9 cellular contexts compared by ENCODE assay signal in the genomic region with DNA sequence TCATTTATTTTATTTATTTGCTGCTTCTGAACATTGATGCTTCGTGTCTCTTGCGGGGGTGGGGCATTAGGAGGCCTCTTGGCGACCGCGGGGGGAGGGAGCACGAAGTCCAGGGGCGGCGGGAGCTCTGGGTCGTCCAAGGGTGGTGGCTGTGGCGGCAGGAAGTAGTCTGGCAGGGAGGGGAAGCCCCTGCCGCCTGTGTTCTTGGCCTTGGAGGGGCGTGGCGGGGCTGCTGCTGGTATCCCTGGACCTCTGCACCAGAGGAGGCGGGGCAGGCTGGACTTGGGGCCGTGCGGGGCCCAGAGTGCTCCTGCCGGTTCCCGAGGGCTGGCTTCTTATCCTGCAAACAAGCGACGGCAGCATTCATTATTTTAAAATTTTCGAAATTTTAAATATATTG.
A peak's percentile ranks its signal among the peaks of the same experiment; 100 is the strongest.
DNase-seq lines count a peak whose midpoint lies in the region; ATAC-seq and TF ChIP-seq lines count a peak whose summit lies in the region.
"Had no signal": no experiment of that assay in that cellular context is flagged by ENCODE, and none has a peak within 500 bp of the region (broad histone marks: within the 10 kb centered on the region; RNA-seq: fewer than 3 reads in every experiment).

No MANE protein-coding gene starts in this region.

- TF ChIP-seq POLR2A in breast epithelium (IDR thresholded peaks at IDR 0.05) = no peak

- no peak overlapping the region for H3K27ac Mint-ChIP-seq in MCF 10A (ENCODE audit: low read depth, unreplicated experiment)

- H3K27ac ChIP-seq in breast epithelium (no peak overlapping the region), subcutaneous abdominal adipose tissue (ENCODE audit: low read depth, low read length) (no peak overlapping the region), dorsolateral prefrontal cortex (no peak overlapping the region)
- H3K27ac ChIP-seq: SK-N-MC had no signal

- no peak for DNase-seq in breast epithelium (ENCODE audit: low spot score in 2 of 2)
- DNase-seq in MCF 10A (ENCODE audit: unreplicated experiment) = no peak
- DNase-seq in left cardiac atrium = peak; percentile 36
- no peak for DNase-seq in dorsolateral prefrontal cortex
- DNase-seq in GF-D8 (lab: John Stamatoyannopoulos, UW) = no peak

- POLR2A ChIA-PET in MCF 10A (lab: Yijun Ruan, JAX) = no interaction called here

- H3K4me1 Mint-ChIP-seq in MCF 10A (ENCODE audit: insufficient read depth, unreplicated experiment) = no peaks in the 10 kb centered on the region

- intact Hi-C loops in breast epithelium (cut with DNase I; ENCODE audit: low total_unique reads) (no loop called here), MCF 10A (cut with micrococcal nuclease) (no loop called here), left cardiac atrium (cut with DNase I) (no loop called here), dorsolateral prefrontal cortex (cut with DNase I) (no loop called here)

- ATAC-seq in HG03442 (IDR thresholded peaks at IDR 0.05; ENCODE audit: unreplicated experiment) (peak; percentile 99), left cardiac atrium (peak in 1 of 2 donors; percentile 65), SK-N-SH treated with all-trans-retinoic acid at 6 μM for 48 hours (no peak)

- H3K4me3 Mint-ChIP-seq in MCF 10A (ENCODE audit: unreplicated experiment) = no peak overlapping the region

- H3K4me1 ChIP-seq in breast epithelium (no peaks in the 10 kb centered on the region), subcutaneous abdominal adipose tissue (ENCODE audit: control insufficient read depth in 5 of 5, insufficient read depth in 5 of 5, low read length in 5 of 5) (peaks cover 0 to 8% (median 6%) of the 10 kb centered on the region in 5 donors)

- H3K27me3 ChIP-seq in breast epithelium = no peaks in the 10 kb centered on the region
- H3K27me3 ChIP-seq in subcutaneous abdominal adipose tissue (ENCODE audit: control insufficient read depth in 5 of 5, insufficient read depth in 4 of 5, low read length in 5 of 5) = no peaks in the 10 kb centered on the region
- no peaks in the 10 kb centered on the region for H3K27me3 ChIP-seq in dorsolateral prefrontal cortex

- H3K36me3 ChIP-seq in breast epithelium (no peaks in the 10 kb centered on the region), subcutaneous abdominal adipose tissue (ENCODE audit: control insufficient read depth in 5 of 5, insufficient read depth in 5 of 5, low read length in 5 of 5) (no peaks in the 10 kb centered on the region)

- BruUV-seq in MCF 10A (replicated peaks; lab: Mats Ljungman, UMichigan) = no TSS peak

- H3K4me3 ChIP-seq in breast epithelium = peak overlapping the region in 2 of 3 donors; percentile 33 to 45
- H3K4me3 ChIP-seq in subcutaneous abdominal adipose tissue (ENCODE audit: low read depth in 1 of 5, low read length in 5 of 5) = peak overlapping the region in 3 of 5 donors; percentile 34 to 53 (median 52)
- H3K4me3 ChIP-seq in dorsolateral prefrontal cortex = peak overlapping the region in 8 of 59 donors; percentile 3 to 35 (median 14)
- H3K4me3 ChIP-seq: SK-N-MC had no signal

- H3K36me3 Mint-ChIP-seq in MCF 10A (ENCODE audit: insufficient read depth, unreplicated experiment) = no peaks in the 10 kb centered on the region

- no peaks in the 10 kb centered on the region for H3K27me3 Mint-ChIP-seq in MCF 10A (ENCODE audit: insufficient read depth, unreplicated experiment)

- H3K9ac ChIP-seq in subcutaneous abdominal adipose tissue (ENCODE audit: low read length in 5 of 5) = peak overlapping the region in 1 of 5 donors; percentile 30

- CTCF ChIA-PET in MCF 10A (lab: Yijun Ruan, JAX) = no interaction called here

- TF ChIP-seq CTCF in breast epithelium (IDR thresholded peaks at IDR 0.05) (no peak), MCF 10A (IDR thresholded peaks at IDR 0.05; ENCODE audit: unreplicated experiment) (no peak), dorsolateral prefrontal cortex (IDR thresholded peaks at IDR 0.05 in 54 of 56, conservative IDR thresholded peaks at IDR 0.05 in 2 of 56; ENCODE audit: low read depth in 1 of 56, partially characterized antibody in 56 of 56) (no peak)

- H3K9me3 ChIP-seq in breast epithelium (no peaks in the 10 kb centered on the region), subcutaneous abdominal adipose tissue (ENCODE audit: control insufficient read depth in 5 of 5, low read length in 5 of 5) (no peaks in the 10 kb centered on the region)

- H3K9me3 Mint-ChIP-seq in MCF 10A (ENCODE audit: unreplicated experiment) = no peaks in the 10 kb centered on the region

TF ChIP-seq in SK-N-SH treated with all-trans-retinoic acid at 6 μM for 48 hours, 23 proteins besides CTCF, POLR2A, EP300 and RAD21:
- TF ChIP-seq ZC3H10 (CRISPR knock-in tag; IDR thresholded peaks at IDR 0.05) (no peak), PPARA (CRISPR knock-in tag; IDR thresholded peaks at IDR 0.05; ENCODE audit: borderline replicate concordance) (no peak), ESRRG (CRISPR knock-in tag; IDR thresholded peaks at IDR 0.05) (no peak), TCF4 (CRISPR knock-in tag; IDR thresholded peaks at IDR 0.05; ENCODE audit: borderline replicate concordance) (no peak), TOX (CRISPR knock-in tag; IDR thresholded peaks at IDR 0.05; ENCODE audit: borderline replicate concordance) (no peak), ZFP30 (CRISPR knock-in tag; IDR thresholded peaks at IDR 0.05) (no peak), ZNF70 (CRISPR knock-in tag; IDR thresholded peaks at IDR 0.05) (no peak), BACH2 (CRISPR knock-in tag; IDR thresholded peaks at IDR 0.05; ENCODE audit: borderline replicate concordance) (no peak), GLIS3 (CRISPR knock-in tag; IDR thresholded peaks at IDR 0.05) (no peak)
- TF ChIP-seq, protein P1, sequence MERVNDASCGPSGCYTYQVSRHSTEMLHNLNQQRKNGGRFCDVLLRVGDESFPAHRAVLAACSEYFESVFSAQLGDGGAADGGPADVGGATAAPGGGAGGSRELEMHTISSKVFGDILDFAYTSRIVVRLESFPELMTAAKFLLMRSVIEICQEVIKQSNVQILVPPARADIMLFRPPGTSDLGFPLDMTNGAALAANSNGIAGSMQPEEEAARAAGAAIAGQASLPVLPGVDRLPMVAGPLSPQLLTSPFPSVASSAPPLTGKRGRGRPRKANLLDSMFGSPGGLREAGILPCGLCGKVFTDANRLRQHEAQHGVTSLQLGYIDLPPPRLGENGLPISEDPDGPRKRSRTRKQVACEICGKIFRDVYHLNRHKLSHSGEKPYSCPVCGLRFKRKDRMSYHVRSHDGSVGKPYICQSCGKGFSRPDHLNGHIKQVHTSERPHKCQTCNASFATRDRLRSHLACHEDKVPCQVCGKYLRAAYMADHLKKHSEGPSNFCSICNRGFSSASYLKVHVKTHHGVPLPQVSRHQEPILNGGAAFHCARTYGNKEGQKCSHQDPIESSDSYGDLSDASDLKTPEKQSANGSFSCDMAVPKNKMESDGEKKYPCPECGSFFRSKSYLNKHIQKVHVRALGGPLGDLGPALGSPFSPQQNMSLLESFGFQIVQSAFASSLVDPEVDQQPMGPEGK (CRISPR knock-in tag; IDR thresholded peaks at IDR 0.05; ENCODE audit: borderline replicate concordance) = no peak
